Comparison of ENCODE assay signal across 26 cellular contexts in the genomic region with DNA sequence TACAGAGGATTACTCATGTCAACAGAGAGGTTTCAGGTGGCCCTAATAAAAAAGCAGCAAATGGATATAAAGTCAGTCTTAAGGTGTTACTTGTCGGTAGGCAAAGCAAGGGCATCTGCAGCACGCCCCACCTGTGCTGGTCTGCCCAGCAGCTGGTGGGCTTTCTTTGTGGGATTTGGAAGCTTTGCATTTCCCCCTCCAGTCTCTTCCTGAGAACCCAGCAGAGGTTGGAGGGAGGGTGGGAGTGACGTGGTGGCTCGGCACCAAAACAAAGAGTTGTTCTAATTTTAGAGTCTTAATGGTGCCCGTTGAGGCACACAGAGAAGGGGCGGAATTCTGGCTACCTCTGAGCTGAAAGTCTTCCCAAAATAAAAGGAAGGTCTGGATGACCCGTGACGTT. TPM values are rescaled to one million over a fixed set of nuclear protein-coding genes. Genes with fewer than 3 reads are reported as not detected.
A peak's percentile ranks its signal among the peaks of the same experiment; 100 is the strongest.
DNase-seq lines count a peak whose midpoint lies in the region; ATAC-seq and TF ChIP-seq lines count a peak whose summit lies in the region.
"Had no signal": no experiment of that assay in that cellular context is flagged by ENCODE, and none has a peak within 500 bp of the region (broad histone marks: within the 10 kb centered on the region; RNA-seq: fewer than 3 reads in every experiment).

No MANE protein-coding gene starts in this region.

- ATAC-seq in HG03565 (IDR thresholded peaks at IDR 0.05; ENCODE audit: unreplicated experiment), result no peak
- ATAC-seq: activated CD4-positive, CD25-positive, alpha-beta regulatory T cell treated with anti-CD3 and anti-CD28 coated beads, Interleukin-2, amount 50 U/mL, for 24 hours; left colon; Panc1; psoas muscle; T-cell had no signal

- peaks cover 21% of the 10 kb centered on the region for H3K4me1 Mint-ChIP-seq in chondrocyte (ENCODE audit: low read depth)
- peaks cover 20% of the 10 kb centered on the region for H3K4me1 Mint-ChIP-seq in activated naive CD4-positive, alpha-beta T cell treated with anti-CD3 and anti-CD28 coated beads, Interleukin-2, amount 10 ng/mL, durations not matched to agents 7 days and 5 days

- CTCF ChIA-PET in A673 (lab: Charles Lee), result no interaction called here
- CTCF ChIA-PET in activated naive CD4-positive, alpha-beta T cell treated with anti-CD3 and anti-CD28 coated beads, Interleukin-2, amount 10 ng/mL, durations not matched to agents 7 days and 5 days (lab: Charles Lee), result no interaction called here

- H3K27me3 ChIP-seq in A673 (replicated peaks; ENCODE audit: insufficient read depth, low read depth, low read length, poor library complexity) (no peaks in the 10 kb centered on the region), spleen (replicated peaks in 1 of 7) (peaks cover 0 to 11% (median 0%) of the 10 kb centered on the region in 7 donors)
- H3K27me3 ChIP-seq: testis had no signal

- H3K27ac ChIP-seq in A673 (ENCODE audit: low read depth, low read length, poor library complexity, severe bottlenecking) (peak overlapping the region; percentile 50), KOPT-K1 (ENCODE audit: low read depth, low read length, poor library complexity, severe bottlenecking) (peak overlapping the region; percentile 3), spleen (peak overlapping the region in 3 of 8 donors; percentile 87 to 89 (median 88))
- H3K27ac ChIP-seq: 22Rv1, psoas muscle, testis had no signal

- no peaks in the 10 kb centered on the region for H3K9me3 Mint-ChIP-seq in chondrocyte (ENCODE audit: low read depth)
- no peaks in the 10 kb centered on the region for H3K9me3 Mint-ChIP-seq in activated naive CD4-positive, alpha-beta T cell treated with anti-CD3 and anti-CD28 coated beads, Interleukin-2, amount 10 ng/mL, durations not matched to agents 7 days and 5 days
- H3K9me3 Mint-ChIP-seq: activated CD4-positive, alpha-beta memory T cell treated with anti-CD3 and anti-CD28 coated beads, Interleukin-2, amount 10 ng/mL, durations not matched to agents 7 days and 5 days; activated T-helper 2 cell treated with anti-CD3 and anti-CD28 coated beads, Interferon-gamma antibody, Interleukin-2, Interleukin-4, amounts not matched to agents 10 μg/mL and 5 μg/mL and 100 μg/mL, durations not matched to agents 14 hours and 24 hours and 36 hours; CD8-positive, alpha-beta memory T cell; immature natural killer cell; T-cell had no signal

- H3K36me3 ChIP-seq in A673 (ENCODE audit: insufficient read depth, low read length, poor library complexity, severe bottlenecking), result no peaks in the 10 kb centered on the region
- no peaks in the 10 kb centered on the region for H3K36me3 ChIP-seq in KOPT-K1 (ENCODE audit: insufficient read depth, low read length)
- H3K36me3 ChIP-seq in spleen, result no peaks in the 10 kb centered on the region

- no peak for TF ChIP-seq CTCF in A673 (conservative IDR thresholded peaks at IDR 0.05; ENCODE audit: low read depth, low read length)
- no peak for TF ChIP-seq CTCF in chondrocyte (IDR thresholded peaks at IDR 0.05)
- no peak for TF ChIP-seq CTCF in spleen (IDR thresholded peaks at IDR 0.05 in 8 of 11, conservative IDR thresholded peaks at IDR 0.05 in 3 of 11)

- no peaks in the 10 kb centered on the region for H3K36me3 Mint-ChIP-seq in chondrocyte (ENCODE audit: low read depth)
- H3K36me3 Mint-ChIP-seq in activated naive CD4-positive, alpha-beta T cell treated with anti-CD3 and anti-CD28 coated beads, Interleukin-2, amount 10 ng/mL, durations not matched to agents 7 days and 5 days, result no peaks in the 10 kb centered on the region
- H3K36me3 Mint-ChIP-seq: CD8-positive, alpha-beta memory T cell; immature natural killer cell; T-cell had no signal

- no peak for TF ChIP-seq POLR2A in spleen (IDR thresholded peaks at IDR 0.05)

- H3K27ac Mint-ChIP-seq in chondrocyte (ENCODE audit: unreplicated experiment), result peak overlapping the region; percentile 42
- no peak overlapping the region for H3K27ac Mint-ChIP-seq in activated naive CD4-positive, alpha-beta T cell treated with anti-CD3 and anti-CD28 coated beads, Interleukin-2, amount 10 ng/mL, durations not matched to agents 7 days and 5 days
- H3K27ac Mint-ChIP-seq: activated CD4-positive, alpha-beta memory T cell treated with anti-CD3 and anti-CD28 coated beads, Interleukin-2, amount 10 ng/mL, durations not matched to agents 7 days and 5 days; activated T-helper 2 cell treated with anti-CD3 and anti-CD28 coated beads, Interferon-gamma antibody, Interleukin-2, Interleukin-4, amounts not matched to agents 10 μg/mL and 5 μg/mL and 100 μg/mL, durations not matched to agents 14 hours and 24 hours and 36 hours; immature natural killer cell had no signal

- POLR2A ChIA-PET in A673 (lab: Charles Lee; ENCODE audit: low non-redundant PET), result no interaction called here

- intact Hi-C loops in A673 (cut with micrococcal nuclease; ENCODE audit: unreplicated experiment) (no loop called here), spleen (cut with DNase I; ENCODE audit: low total_unique reads) (no loop called here)

- H3K4me3 Mint-ChIP-seq in chondrocyte (ENCODE audit: unreplicated experiment), result no peak overlapping the region
- no peak overlapping the region for H3K4me3 Mint-ChIP-seq in activated naive CD4-positive, alpha-beta T cell treated with anti-CD3 and anti-CD28 coated beads, Interleukin-2, amount 10 ng/mL, durations not matched to agents 7 days and 5 days
- H3K4me3 Mint-ChIP-seq: activated CD4-positive, alpha-beta memory T cell treated with anti-CD3 and anti-CD28 coated beads, Interleukin-2, amount 10 ng/mL, durations not matched to agents 7 days and 5 days; immature natural killer cell; T-cell had no signal

- no peaks in the 10 kb centered on the region for H3K9me3 ChIP-seq in A673 (ENCODE audit: low read depth, low read length, poor library complexity, severe bottlenecking)
- no peaks in the 10 kb centered on the region for H3K9me3 ChIP-seq in KOPT-K1 (ENCODE audit: insufficient read depth, low read length, poor library complexity, severe bottlenecking)
- H3K9me3 ChIP-seq in spleen, result no peaks in the 10 kb centered on the region
- H3K9me3 ChIP-seq: psoas muscle, testis had no signal

- BruUV-seq in A673 (replicated peaks; lab: Mats Ljungman, UMichigan), result no TSS peak

- no peaks in the 10 kb centered on the region for H3K27me3 Mint-ChIP-seq in chondrocyte (ENCODE audit: low read depth)
- peaks cover 24% of the 10 kb centered on the region for H3K27me3 Mint-ChIP-seq in activated naive CD4-positive, alpha-beta T cell treated with anti-CD3 and anti-CD28 coated beads, Interleukin-2, amount 10 ng/mL, durations not matched to agents 7 days and 5 days

- H3K4me3 ChIP-seq in A673 (ENCODE audit: low read depth, low read length, poor library complexity, severe bottlenecking) (no peak overlapping the region), spleen (no peak overlapping the region)
- H3K4me3 ChIP-seq: psoas muscle, testis had no signal

- DNase-seq in DMS79 treated with DMSO at 0.1 percent for 48 hours (lab: John Stamatoyannopoulos, UW), result peak; percentile 8
- DNase-seq in DMS79 (lab: John Stamatoyannopoulos, UW), result no peak
- no peak for DNase-seq in A673 (ENCODE audit: low spot score)
- no peak for DNase-seq in chondrocyte (ENCODE audit: low spot score)
- DNase-seq in spleen, result no peak
- DNase-seq in activated naive CD4-positive, alpha-beta T cell treated with anti-CD3 and anti-CD28 coated beads, Interleukin-2, amount 10 ng/mL, durations not matched to agents 7 days and 5 days, result no peak
- DNase-seq: activated CD4-positive, alpha-beta memory T cell treated with anti-CD3 and anti-CD28 coated beads, Interleukin-2, amount 10 ng/mL, durations not matched to agents 7 days and 5 days; CD8-positive, alpha-beta memory T cell; hypothalamus; immature natural killer cell; left colon; mammary epithelial cell; NCI-H1105 treated with DMSO at 0.1 percent for 48 hours; NCI-H2029 treated with DMSO at 0.1 percent for 48 hours; NCI-H510A; psoas muscle; stimulated activated CD4-positive, alpha-beta T cell treated with anti-CD3 and anti-CD28 coated beads, Interleukin-15, amount 100 ng/mL, for 24 hours; stimulated activated naive CD4-positive, alpha-beta T cell; T-cell; testis had no signal

- H3K4me1 ChIP-seq in A673 (ENCODE audit: insufficient read depth, low read length, poor library complexity, severe bottlenecking) (peaks cover 44% of the 10 kb centered on the region), spleen (peaks cover 13 to 45% (median 28%) of the 10 kb centered on the region in 6 donors)
- H3K4me1 ChIP-seq: psoas muscle, testis had no signal

- WGBS in spleen, 5 donors, result 39 to 52% (median 45%) methylated on average over 8 of the region's 8 CpGs

RNA-seq across cellular contexts. Expression of a gene that starts 4.8 kb away (rescaled TPM):
- total RNA-seq in A673 (2021) (22.0 and 25.6 TPM in 2 replicates), chondrocyte (6.4 to 11.8 TPM (median 11.8 TPM) in 3 replicates), spleen (10 to 100 TPM in 6 of 7 donors, 1 to 10 TPM in 1; 5.8 to 31.6 (median 18.4) TPM)
- 10 to 100 TPM in 2 of 3 donors, 1 to 10 TPM in 1; 4.2 to 16.4 (median 10.5) TPM for polyA plus RNA-seq in spleen
